ENCODE assay signal across 17 cellular contexts in the genomic region with DNA sequence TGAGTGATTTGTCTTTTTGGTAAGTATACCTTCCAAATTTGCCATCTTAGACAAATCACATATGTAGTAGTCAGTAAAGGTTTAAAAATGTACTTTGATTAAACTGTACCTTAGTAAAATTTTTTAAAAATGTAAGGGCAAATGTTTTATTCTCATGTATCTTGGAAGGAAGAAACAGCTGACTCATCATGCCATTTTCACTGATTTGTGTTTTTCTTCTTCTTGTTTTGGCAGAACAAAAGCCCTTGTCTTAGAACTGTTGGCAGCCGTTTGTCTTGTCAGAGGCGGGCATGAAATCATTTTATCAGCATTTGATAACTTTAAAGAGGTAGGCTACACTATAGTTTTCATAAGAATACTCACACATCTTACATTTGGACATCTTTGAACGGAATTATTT.
DNase-seq lines count a peak whose midpoint lies in the region; ATAC-seq and TF ChIP-seq lines count a peak whose summit lies in the region.
"Had no signal": no experiment of that assay in that cellular context is flagged by ENCODE, and none has a peak within 500 bp of the region (broad histone marks: within the 10 kb centered on the region; RNA-seq: fewer than 3 reads in every experiment).

No MANE protein-coding gene starts in this region.

- WGBS in adrenal gland, 4 donors: 23 to 40% (median 27%) methylated on average over 3 of the region's 3 CpGs
- 71% methylated on average over 3 of the region's 3 CpGs for WGBS in esophagus muscularis mucosa
- 49 to 65% (median 55%) methylated on average over 3 of the region's 3 CpGs for WGBS in spleen, 5 donors

- TF ChIP-seq EP300 in esophagus muscularis mucosa (IDR thresholded peaks at IDR 0.05): no peak

- H3K9me3 ChIP-seq in BLaER1 treated with 17β-estradiol and CSF1 and Interleukin-3, amounts not matched to agents 10 nM and 100 nM (replicated peaks in 1 of 11): no peaks in the 10 kb centered on the region
- H3K9me3 ChIP-seq in adrenal gland (replicated peaks in 1 of 3) (no peaks in the 10 kb centered on the region), esophagus muscularis mucosa (no peaks in the 10 kb centered on the region), neural progenitor cell (ENCODE audit: low read depth) (no peaks in the 10 kb centered on the region), spleen (no peaks in the 10 kb centered on the region)
- H3K9me3 ChIP-seq: Caco-2, heart right ventricle had no signal

- TF ChIP-seq CTCF in adrenal gland (IDR thresholded peaks at IDR 0.05) (no peak), esophagus muscularis mucosa (IDR thresholded peaks at IDR 0.05) (no peak), neural progenitor cell (IDR thresholded peaks at IDR 0.05) (no peak), spleen (IDR thresholded peaks at IDR 0.05 in 8 of 11, conservative IDR thresholded peaks at IDR 0.05 in 3 of 11) (no peak)

- peaks cover 12 to 95% (median 47%) of the 10 kb centered on the region in 10 experiments for H3K4me1 ChIP-seq in BLaER1 treated with 17β-estradiol and CSF1 and Interleukin-3, amounts not matched to agents 10 nM and 100 nM
- H3K4me1 ChIP-seq in adrenal gland (replicated peaks in 1 of 2): peaks cover 32 to 40% of the 10 kb centered on the region in 2 donors
- peaks cover 0 to 11% (median 8%) of the 10 kb centered on the region in 4 donors for H3K4me1 ChIP-seq in esophagus muscularis mucosa
- peaks cover 16% of the 10 kb centered on the region for H3K4me1 ChIP-seq in neural progenitor cell
- H3K4me1 ChIP-seq in spleen: peaks cover 0 to 5% (median 0%) of the 10 kb centered on the region in 6 donors
- H3K4me1 ChIP-seq: Caco-2 had no signal

- H3K4me3 Mint-ChIP-seq in neural progenitor cell: no peak overlapping the region
- H3K4me3 Mint-ChIP-seq: activated naive CD8-positive, alpha-beta T cell had no signal

- no peaks in the 10 kb centered on the region for H3F3A ChIP-seq in neural progenitor cell (ENCODE audit: low read depth)

- TF ChIP-seq POLR2A in adrenal gland (IDR thresholded peaks at IDR 0.05) (no peak), esophagus muscularis mucosa (IDR thresholded peaks at IDR 0.05; ENCODE audit: low read depth) (no peak), spleen (IDR thresholded peaks at IDR 0.05) (no peak)

- H3K27me3 ChIP-seq in BLaER1 treated with 17β-estradiol and CSF1 and Interleukin-3, amounts not matched to agents 10 nM and 100 nM: no peaks in the 10 kb centered on the region
- H3K27me3 ChIP-seq in adrenal gland (no peaks in the 10 kb centered on the region), esophagus muscularis mucosa (no peaks in the 10 kb centered on the region), neural progenitor cell (no peaks in the 10 kb centered on the region), spleen (replicated peaks in 1 of 7) (no peaks in the 10 kb centered on the region)
- H3K27me3 ChIP-seq: heart right ventricle had no signal

- H3K4me1 Mint-ChIP-seq in neural progenitor cell: no peaks in the 10 kb centered on the region

- no peaks in the 10 kb centered on the region for H3K79me2 ChIP-seq in neural progenitor cell (ENCODE audit: low read depth)

- no peaks in the 10 kb centered on the region for H3K9me3 Mint-ChIP-seq in neural progenitor cell

- peak overlapping the region; percentile 0 to 55 (median 36); a peak in 17 of 22 replicates for H3K27ac ChIP-seq in BLaER1 treated with 17β-estradiol and CSF1 and Interleukin-3, amounts not matched to agents 10 nM and 100 nM
- H3K27ac ChIP-seq in adrenal gland: peak overlapping the region in 4 of 5 donors; percentile 6 to 45 (median 16)
- no peak overlapping the region for H3K27ac ChIP-seq in esophagus muscularis mucosa (replicated peaks in 1 of 4)
- peak overlapping the region; percentile 14 for H3K27ac ChIP-seq in neural progenitor cell
- no peak overlapping the region for H3K27ac ChIP-seq in spleen
- H3K27ac ChIP-seq: heart right ventricle, KMS-11 had no signal

- H4K20me1 ChIP-seq in BLaER1 treated with 17β-estradiol and CSF1 and Interleukin-3, amounts not matched to agents 10 nM and 100 nM: no peaks in the 10 kb centered on the region
- no peaks in the 10 kb centered on the region for H4K20me1 ChIP-seq in neural progenitor cell (ENCODE audit: low read depth)

- no peak overlapping the region for H3K4me3 ChIP-seq in BLaER1 treated with 17β-estradiol and CSF1 and Interleukin-3, amounts not matched to agents 10 nM and 100 nM
- no peak overlapping the region for H3K4me3 ChIP-seq in adrenal gland
- no peak overlapping the region for H3K4me3 ChIP-seq in esophagus muscularis mucosa
- no peak overlapping the region for H3K4me3 ChIP-seq in neural progenitor cell
- no peak overlapping the region for H3K4me3 ChIP-seq in spleen
- H3K4me3 ChIP-seq: heart right ventricle had no signal

- no peaks in the 10 kb centered on the region for H3K27me3 Mint-ChIP-seq in neural progenitor cell (ENCODE audit: insufficient read depth, low read depth)

- no peak overlapping the region for H2AFZ ChIP-seq in neural progenitor cell (replicated peaks)

- H3K36me3 Mint-ChIP-seq in neural progenitor cell: peaks cover 15% of the 10 kb centered on the region
- H3K36me3 Mint-ChIP-seq: activated naive CD8-positive, alpha-beta T cell had no signal

- H3K27ac Mint-ChIP-seq in neural progenitor cell: no peak overlapping the region
- H3K27ac Mint-ChIP-seq: activated naive CD8-positive, alpha-beta T cell had no signal

- DNase-seq in adrenal gland: peak in 4 of 7 donors; percentile 30 to 52 (median 36)
- DNase-seq in esophagus muscularis mucosa (ENCODE audit: extremely low spot score): peak; percentile 14
- DNase-seq in neural progenitor cell (ENCODE audit: low spot score): no peak
- no peak for DNase-seq in stimulated activated CD4-positive, alpha-beta T cell treated with anti-CD3 and anti-CD28 coated beads, Interleukin-15, amount 100 ng/mL, for 24 hours
- no peak for DNase-seq in spleen
- DNase-seq in NCI-H524 (lab: John Stamatoyannopoulos, UW): no peak
- DNase-seq: activated CD4-positive, alpha-beta T cell treated with anti-CD3 and anti-CD28 coated beads, Interleukin-2, amount 50 U/mL, for 4 hours; activated T-cell treated with anti-CD3 and anti-CD28 coated beads, Interleukin-2, amount 50 U/mL, for 1 hour; Caco-2; heart right ventricle; kidney; NCI-H345; stimulated activated naive CD4-positive, alpha-beta T cell had no signal

- H3K4me2 ChIP-seq in BLaER1 treated with 17β-estradiol and CSF1 and Interleukin-3, amounts not matched to agents 10 nM and 100 nM: peak overlapping the region in 3 of 11 experiments; percentile 2 to 22 (median 20); a peak in 2 of 22 replicates
- H3K4me2 ChIP-seq in neural progenitor cell: no peak overlapping the region
- H3K4me2 ChIP-seq: KMS-11 had no signal

- ATAC-seq in GM18867 (IDR thresholded peaks at IDR 0.05; ENCODE audit: unreplicated experiment): no peak
- ATAC-seq: heart right ventricle had no signal

- peaks cover 54 to 100% (median 96%) of the 10 kb centered on the region in 11 experiments for H3K36me3 ChIP-seq in BLaER1 treated with 17β-estradiol and CSF1 and Interleukin-3, amounts not matched to agents 10 nM and 100 nM
- H3K36me3 ChIP-seq in adrenal gland (replicated peaks in 1 of 2) (no peaks in the 10 kb centered on the region), esophagus muscularis mucosa (peaks cover 0 to 14% (median 2%) of the 10 kb centered on the region in 4 donors), neural progenitor cell (no peaks in the 10 kb centered on the region), spleen (peaks cover 0 to 6% (median 0%) of the 10 kb centered on the region in 6 donors)

- H3K9ac ChIP-seq in BLaER1 treated with 17β-estradiol and CSF1 and Interleukin-3, amounts not matched to agents 10 nM and 100 nM: no peak overlapping the region
- no peak overlapping the region for H3K9ac ChIP-seq in neural progenitor cell
- H3K9ac ChIP-seq: KMS-11 had no signal

- intact Hi-C loops in adrenal gland (cut with DNase I): no loop called here
- intact Hi-C loops in esophagus muscularis mucosa (cut with DNase I): no loop called here
- intact Hi-C loops in spleen (cut with DNase I; ENCODE audit: low total_unique reads): no loop called here

Comparison
In these comparisons a context has a peak if more than half of its experiments do, and no peak if none do; other contexts are left out.
1. H3K27ac ChIP-seq: peak in BLaER1 treated with 17β-estradiol and CSF1 and Interleukin-3, amounts not matched to agents 10 nM and 100 nM (11 of 11), adrenal gland (4 of 5) and neural progenitor cell (single experiment); none in esophagus muscularis mucosa (0 of 4) and spleen (0 of 8).
2. DNase-seq: peak in adrenal gland (4 of 7) and esophagus muscularis mucosa (single experiment); none in neural progenitor cell (single experiment), stimulated activated CD4-positive, alpha-beta T cell treated with anti-CD3 and anti-CD28 coated beads, Interleukin-15, amount 100 ng/mL, for 24 hours (single experiment), spleen (single experiment) and NCI-H524 (0 of 2).